1 cellular context compared by ENCODE assay signal in the genomic region with DNA sequence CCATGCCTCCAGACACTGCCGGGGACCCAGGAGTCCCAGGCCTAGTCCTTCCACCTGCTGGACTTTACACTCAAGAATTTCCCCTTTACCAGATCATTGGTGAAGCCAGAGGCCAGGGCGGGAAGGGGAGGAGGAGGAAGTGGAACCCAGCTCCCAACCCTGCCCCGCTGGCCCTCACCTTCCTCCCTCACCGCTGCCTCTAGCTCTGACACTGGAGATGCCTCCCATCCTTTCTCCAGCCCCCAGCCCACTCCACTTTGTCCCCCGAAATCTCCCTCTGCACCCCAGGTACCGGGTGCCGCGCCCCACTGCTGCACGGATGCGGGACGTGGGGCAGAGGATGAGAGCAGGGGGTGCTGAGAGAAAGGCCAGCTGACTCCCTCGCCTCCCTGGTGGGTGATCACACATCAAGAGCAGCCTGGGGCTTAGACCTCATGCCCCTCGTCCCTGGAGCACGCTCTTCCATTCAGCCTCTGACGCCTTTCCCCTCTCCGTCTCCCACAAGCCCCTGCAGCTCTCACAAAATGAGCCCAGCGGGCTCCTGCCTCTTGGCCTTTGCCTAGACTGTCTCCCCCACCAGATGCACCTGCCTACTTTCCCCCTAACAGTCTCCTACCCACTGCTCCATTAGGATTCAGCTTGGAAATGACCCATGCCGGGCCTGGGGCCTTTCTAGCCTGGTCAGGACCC.
TF ChIP-seq lines count a peak whose summit lies in the region.

A gene with protein sequence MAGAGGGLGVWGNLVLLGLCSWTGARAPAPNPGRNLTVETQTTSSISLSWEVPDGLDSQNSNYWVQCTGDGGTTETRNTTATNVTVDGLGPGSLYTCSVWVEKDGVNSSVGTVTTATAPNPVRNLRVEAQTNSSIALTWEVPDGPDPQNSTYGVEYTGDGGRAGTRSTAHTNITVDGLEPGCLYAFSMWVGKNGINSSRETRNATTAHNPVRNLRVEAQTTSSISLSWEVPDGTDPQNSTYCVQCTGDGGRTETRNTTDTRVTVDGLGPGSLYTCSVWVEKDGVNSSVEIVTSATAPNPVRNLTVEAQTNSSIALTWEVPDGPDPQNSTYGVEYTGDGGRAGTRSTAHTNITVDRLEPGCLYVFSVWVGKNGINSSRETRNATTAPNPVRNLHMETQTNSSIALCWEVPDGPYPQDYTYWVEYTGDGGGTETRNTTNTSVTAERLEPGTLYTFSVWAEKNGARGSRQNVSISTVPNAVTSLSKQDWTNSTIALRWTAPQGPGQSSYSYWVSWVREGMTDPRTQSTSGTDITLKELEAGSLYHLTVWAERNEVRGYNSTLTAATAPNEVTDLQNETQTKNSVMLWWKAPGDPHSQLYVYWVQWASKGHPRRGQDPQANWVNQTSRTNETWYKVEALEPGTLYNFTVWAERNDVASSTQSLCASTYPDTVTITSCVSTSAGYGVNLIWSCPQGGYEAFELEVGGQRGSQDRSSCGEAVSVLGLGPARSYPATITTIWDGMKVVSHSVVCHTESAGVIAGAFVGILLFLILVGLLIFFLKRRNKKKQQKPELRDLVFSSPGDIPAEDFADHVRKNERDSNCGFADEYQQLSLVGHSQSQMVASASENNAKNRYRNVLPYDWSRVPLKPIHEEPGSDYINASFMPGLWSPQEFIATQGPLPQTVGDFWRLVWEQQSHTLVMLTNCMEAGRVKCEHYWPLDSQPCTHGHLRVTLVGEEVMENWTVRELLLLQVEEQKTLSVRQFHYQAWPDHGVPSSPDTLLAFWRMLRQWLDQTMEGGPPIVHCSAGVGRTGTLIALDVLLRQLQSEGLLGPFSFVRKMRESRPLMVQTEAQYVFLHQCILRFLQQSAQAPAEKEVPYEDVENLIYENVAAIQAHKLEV (minus strand): TSS at position 72 of the 690 bp plus-strand sequence. CDS start 68 bp downstream, at position 4.

TF ChIP-seq in HepG2, 621 proteins besides CTCF, POLR2A, EP300 and RAD21 (continued from another document and continues in another):
- TF ChIP-seq, protein P1, sequence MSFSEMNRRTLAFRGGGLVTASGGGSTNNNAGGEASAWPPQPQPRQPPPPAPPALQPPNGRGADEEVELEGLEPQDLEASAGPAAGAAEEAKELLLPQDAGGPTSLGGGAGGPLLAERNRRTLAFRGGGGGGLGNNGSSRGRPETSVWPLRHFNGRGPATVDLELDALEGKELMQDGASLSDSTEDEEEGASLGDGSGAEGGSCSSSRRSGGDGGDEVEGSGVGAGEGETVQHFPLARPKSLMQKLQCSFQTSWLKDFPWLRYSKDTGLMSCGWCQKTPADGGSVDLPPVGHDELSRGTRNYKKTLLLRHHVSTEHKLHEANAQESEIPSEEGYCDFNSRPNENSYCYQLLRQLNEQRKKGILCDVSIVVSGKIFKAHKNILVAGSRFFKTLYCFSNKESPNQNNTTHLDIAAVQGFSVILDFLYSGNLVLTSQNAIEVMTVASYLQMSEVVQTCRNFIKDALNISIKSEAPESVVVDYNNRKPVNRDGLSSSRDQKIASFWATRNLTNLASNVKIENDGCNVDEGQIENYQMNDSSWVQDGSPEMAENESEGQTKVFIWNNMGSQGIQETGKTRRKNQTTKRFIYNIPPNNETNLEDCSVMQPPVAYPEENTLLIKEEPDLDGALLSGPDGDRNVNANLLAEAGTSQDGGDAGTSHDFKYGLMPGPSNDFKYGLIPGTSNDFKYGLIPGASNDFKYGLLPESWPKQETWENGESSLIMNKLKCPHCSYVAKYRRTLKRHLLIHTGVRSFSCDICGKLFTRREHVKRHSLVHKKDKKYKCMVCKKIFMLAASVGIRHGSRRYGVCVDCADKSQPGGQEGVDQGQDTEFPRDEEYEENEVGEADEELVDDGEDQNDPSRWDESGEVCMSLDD (CRISPR knock-in tag; IDR thresholded peaks at IDR 0.05; ENCODE audit: borderline replicate concordance): 0 out of 2 replicates have a peak, but pooled peaks have one; percentile 54
- TF ChIP-seq KDM5A (IDR thresholded peaks at IDR 0.05; ENCODE audit: borderline replicate concordance, low read length) (no peak), RAD51 (IDR thresholded peaks at IDR 0.05; ENCODE audit: borderline replicate concordance) (no peak), GPN1 (CRISPR knock-in tag; IDR thresholded peaks at IDR 0.05; ENCODE audit: borderline replicate concordance) (no peak), ZNF224 (CRISPR knock-in tag; IDR thresholded peaks at IDR 0.05) (no peak), CBFB (CRISPR knock-in tag; IDR thresholded peaks at IDR 0.05) (peak; percentile 7; the same call in 1 of the 2 replicates), U2AF2 (IDR thresholded peaks at IDR 0.05; ENCODE audit: low read depth, low read length) (no peak), HES4 (CRISPR knock-in tag; IDR thresholded peaks at IDR 0.05; ENCODE audit: borderline replicate concordance) (0 out of 2 replicates have a peak, but pooled peaks have one; percentile 30), KAT2B (IDR thresholded peaks at IDR 0.05; ENCODE audit: borderline replicate concordance, low read depth, low read length) (no peak), NR2F1 (CRISPR knock-in tag; IDR thresholded peaks at IDR 0.05) (no peak), SP1 (IDR thresholded peaks at IDR 0.05) (no peak), SP1 (CRISPR knock-in tag; IDR thresholded peaks at IDR 0.05) (no peak), CBX5 (CRISPR knock-in tag; IDR thresholded peaks at IDR 0.05; ENCODE audit: borderline replicate concordance) (no peak), HMGA1 (CRISPR knock-in tag; conservative IDR thresholded peaks at IDR 0.05) (no peak), ZMAT3 (CRISPR knock-in tag; conservative IDR thresholded peaks at IDR 0.05) (peak; percentile 94), ZFP62 (CRISPR knock-in tag; IDR thresholded peaks at IDR 0.05) (no peak), ZNF788 (CRISPR knock-in tag; IDR thresholded peaks at IDR 0.05; ENCODE audit: borderline replicate concordance) (peak; percentile 17; the same call in 1 of the 2 replicates), ZNF766 (CRISPR knock-in tag; IDR thresholded peaks at IDR 0.05; ENCODE audit: borderline replicate concordance) (no peak), PAWR (CRISPR knock-in tag; IDR thresholded peaks at IDR 0.05; ENCODE audit: borderline replicate concordance) (no peak), ZSCAN29 (CRISPR knock-in tag; conservative IDR thresholded peaks at IDR 0.05) (0 out of 2 replicates have a peak, but pooled peaks have one; percentile 10), HMG20B (CRISPR knock-in tag; conservative IDR thresholded peaks at IDR 0.05) (no peak), NPAS2 (CRISPR knock-in tag; IDR thresholded peaks at IDR 0.05; ENCODE audit: borderline replicate concordance) (no peak), GLI4 (CRISPR knock-in tag; IDR thresholded peaks at IDR 0.05; ENCODE audit: borderline replicate concordance) (peak; percentile 76; the same call in 1 of the 2 replicates), LCORL (IDR thresholded peaks at IDR 0.05) (no peak), LCORL (CRISPR knock-in tag; IDR thresholded peaks at IDR 0.05) (0 out of 2 replicates have a peak, but pooled peaks have one; percentile 9), KDM1A (CRISPR knock-in tag; IDR thresholded peaks at IDR 0.05) (no peak)
- TF ChIP-seq, protein P2, sequence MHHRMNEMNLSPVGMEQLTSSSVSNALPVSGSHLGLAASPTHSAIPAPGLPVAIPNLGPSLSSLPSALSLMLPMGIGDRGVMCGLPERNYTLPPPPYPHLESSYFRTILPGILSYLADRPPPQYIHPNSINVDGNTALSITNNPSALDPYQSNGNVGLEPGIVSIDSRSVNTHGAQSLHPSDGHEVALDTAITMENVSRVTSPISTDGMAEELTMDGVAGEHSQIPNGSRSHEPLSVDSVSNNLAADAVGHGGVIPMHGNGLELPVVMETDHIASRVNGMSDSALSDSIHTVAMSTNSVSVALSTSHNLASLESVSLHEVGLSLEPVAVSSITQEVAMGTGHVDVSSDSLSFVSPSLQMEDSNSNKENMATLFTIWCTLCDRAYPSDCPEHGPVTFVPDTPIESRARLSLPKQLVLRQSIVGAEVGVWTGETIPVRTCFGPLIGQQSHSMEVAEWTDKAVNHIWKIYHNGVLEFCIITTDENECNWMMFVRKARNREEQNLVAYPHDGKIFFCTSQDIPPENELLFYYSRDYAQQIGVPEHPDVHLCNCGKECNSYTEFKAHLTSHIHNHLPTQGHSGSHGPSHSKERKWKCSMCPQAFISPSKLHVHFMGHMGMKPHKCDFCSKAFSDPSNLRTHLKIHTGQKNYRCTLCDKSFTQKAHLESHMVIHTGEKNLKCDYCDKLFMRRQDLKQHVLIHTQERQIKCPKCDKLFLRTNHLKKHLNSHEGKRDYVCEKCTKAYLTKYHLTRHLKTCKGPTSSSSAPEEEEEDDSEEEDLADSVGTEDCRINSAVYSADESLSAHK (CRISPR knock-in tag; IDR thresholded peaks at IDR 0.05; ENCODE audit: borderline replicate concordance): no peak
- TF ChIP-seq, protein P3, sequence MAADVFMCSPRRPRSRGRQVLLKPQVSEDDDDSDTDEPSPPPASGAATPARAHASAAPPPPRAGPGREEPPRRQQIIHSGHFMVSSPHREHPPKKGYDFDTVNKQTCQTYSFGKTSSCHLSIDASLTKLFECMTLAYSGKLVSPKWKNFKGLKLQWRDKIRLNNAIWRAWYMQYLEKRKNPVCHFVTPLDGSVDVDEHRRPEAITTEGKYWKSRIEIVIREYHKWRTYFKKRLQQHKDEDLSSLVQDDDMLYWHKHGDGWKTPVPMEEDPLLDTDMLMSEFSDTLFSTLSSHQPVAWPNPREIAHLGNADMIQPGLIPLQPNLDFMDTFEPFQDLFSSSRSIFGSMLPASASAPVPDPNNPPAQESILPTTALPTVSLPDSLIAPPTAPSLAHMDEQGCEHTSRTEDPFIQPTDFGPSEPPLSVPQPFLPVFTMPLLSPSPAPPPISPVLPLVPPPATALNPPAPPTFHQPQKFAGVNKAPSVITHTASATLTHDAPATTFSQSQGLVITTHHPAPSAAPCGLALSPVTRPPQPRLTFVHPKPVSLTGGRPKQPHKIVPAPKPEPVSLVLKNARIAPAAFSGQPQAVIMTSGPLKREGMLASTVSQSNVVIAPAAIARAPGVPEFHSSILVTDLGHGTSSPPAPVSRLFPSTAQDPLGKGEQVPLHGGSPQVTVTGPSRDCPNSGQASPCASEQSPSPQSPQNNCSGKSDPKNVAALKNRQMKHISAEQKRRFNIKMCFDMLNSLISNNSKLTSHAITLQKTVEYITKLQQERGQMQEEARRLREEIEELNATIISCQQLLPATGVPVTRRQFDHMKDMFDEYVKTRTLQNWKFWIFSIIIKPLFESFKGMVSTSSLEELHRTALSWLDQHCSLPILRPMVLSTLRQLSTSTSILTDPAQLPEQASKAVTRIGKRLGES (CRISPR knock-in tag; IDR thresholded peaks at IDR 0.05; ENCODE audit: borderline replicate concordance): no peak
- TF ChIP-seq, protein P4, sequence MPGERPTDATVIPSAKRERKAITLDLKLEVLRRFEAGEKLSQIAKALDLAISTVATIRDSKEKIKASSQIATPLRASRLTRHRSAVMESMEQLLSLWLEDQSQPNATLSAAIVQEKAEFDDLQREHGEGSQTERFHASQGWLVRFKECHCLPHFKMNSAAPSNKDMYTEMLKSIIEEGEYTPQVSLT (CRISPR knock-in tag; IDR thresholded peaks at IDR 0.05; ENCODE audit: borderline replicate concordance, low read depth): no peak
- TF ChIP-seq, protein P5, sequence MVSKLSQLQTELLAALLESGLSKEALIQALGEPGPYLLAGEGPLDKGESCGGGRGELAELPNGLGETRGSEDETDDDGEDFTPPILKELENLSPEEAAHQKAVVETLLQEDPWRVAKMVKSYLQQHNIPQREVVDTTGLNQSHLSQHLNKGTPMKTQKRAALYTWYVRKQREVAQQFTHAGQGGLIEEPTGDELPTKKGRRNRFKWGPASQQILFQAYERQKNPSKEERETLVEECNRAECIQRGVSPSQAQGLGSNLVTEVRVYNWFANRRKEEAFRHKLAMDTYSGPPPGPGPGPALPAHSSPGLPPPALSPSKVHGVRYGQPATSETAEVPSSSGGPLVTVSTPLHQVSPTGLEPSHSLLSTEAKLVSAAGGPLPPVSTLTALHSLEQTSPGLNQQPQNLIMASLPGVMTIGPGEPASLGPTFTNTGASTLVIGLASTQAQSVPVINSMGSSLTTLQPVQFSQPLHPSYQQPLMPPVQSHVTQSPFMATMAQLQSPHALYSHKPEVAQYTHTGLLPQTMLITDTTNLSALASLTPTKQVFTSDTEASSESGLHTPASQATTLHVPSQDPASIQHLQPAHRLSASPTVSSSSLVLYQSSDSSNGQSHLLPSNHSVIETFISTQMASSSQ (IDR thresholded peaks at IDR 0.05; ENCODE audit: low read depth): no peak
- TF ChIP-seq, protein P5 (CRISPR knock-in tag; IDR thresholded peaks at IDR 0.05; ENCODE audit: borderline replicate concordance): peak; percentile 17; the same call in 1 of the 2 replicates
- TF ChIP-seq, protein P6, sequence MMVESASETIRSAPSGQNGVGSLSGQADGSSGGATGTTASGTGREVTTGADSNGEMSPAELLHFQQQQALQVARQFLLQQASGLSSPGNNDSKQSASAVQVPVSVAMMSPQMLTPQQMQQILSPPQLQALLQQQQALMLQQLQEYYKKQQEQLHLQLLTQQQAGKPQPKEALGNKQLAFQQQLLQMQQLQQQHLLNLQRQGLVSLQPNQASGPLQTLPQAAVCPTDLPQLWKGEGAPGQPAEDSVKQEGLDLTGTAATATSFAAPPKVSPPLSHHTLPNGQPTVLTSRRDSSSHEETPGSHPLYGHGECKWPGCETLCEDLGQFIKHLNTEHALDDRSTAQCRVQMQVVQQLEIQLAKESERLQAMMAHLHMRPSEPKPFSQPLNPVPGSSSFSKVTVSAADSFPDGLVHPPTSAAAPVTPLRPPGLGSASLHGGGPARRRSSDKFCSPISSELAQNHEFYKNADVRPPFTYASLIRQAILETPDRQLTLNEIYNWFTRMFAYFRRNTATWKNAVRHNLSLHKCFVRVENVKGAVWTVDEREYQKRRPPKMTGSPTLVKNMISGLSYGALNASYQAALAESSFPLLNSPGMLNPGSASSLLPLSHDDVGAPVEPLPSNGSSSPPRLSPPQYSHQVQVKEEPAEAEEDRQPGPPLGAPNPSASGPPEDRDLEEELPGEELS (CRISPR knock-in tag; IDR thresholded peaks at IDR 0.05): no peak
